In the genomic region with DNA sequence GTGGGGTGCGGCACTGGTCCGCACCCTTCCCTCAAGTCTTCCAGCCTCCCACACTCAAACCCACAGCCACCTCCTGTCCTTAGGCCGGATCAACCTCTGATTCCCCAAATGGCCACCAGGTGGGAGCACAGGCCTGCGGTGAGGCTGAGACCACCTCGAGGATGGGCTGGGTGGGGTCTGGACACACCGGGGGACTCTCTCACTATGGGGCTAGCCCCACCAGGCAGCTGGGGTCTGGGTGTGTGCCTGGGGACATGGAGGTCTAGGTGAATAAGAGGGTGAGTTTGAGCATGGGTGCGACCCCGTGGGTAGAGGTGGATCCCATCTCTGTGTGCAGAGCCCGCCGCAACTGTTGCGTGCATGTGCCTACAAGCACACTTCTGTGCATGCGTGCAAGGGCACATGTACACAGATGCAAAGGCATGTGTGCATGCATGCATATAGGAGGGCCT, we compare ENCODE assay signal across 1 cellular context.
TF ChIP-seq lines count a peak whose summit lies in the region.

No MANE protein-coding gene starts in this region.

TF ChIP-seq in H1, 55 proteins besides CTCF, POLR2A, EP300 and RAD21 (continued from another document):
- TF ChIP-seq CREB1 (IDR thresholded peaks at IDR 0.05) (no peak), FOSL1 (IDR thresholded peaks at IDR 0.05; ENCODE audit: insufficient read depth, low read depth, low read length) (no peak), SRF (IDR thresholded peaks at IDR 0.05; ENCODE audit: low read depth, low read length) (no peak)
